11 cellular contexts compared by ENCODE assay signal in the genomic region with DNA sequence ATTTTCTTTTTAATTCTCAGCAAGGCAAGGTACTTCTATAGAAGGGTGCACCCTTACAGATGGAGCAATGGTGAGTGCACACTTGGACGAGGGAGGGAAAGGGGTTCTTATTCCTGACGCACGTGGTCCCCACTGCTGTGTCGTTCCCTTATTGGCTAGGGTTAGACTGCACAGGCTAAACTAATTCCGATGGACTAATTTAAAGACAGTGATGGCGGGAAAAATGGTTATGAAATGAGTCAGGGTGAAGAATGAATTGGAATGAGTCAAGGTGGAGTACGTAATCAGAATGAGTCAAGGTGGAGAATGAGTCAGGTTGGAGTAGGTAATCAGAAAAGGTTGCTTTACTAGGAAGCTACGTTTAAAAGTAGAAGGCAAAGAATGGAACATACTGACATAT. TPM values are rescaled to one million over a fixed set of nuclear protein-coding genes. Genes with fewer than 3 reads are reported as not detected.
DNase-seq lines count a peak whose midpoint lies in the region; ATAC-seq, FAIRE-seq and TF ChIP-seq lines count a peak whose summit lies in the region.
"Had no signal": no experiment of that assay in that cellular context is flagged by ENCODE, and none has a peak within 500 bp of the region (broad histone marks: within the 10 kb centered on the region; RNA-seq: fewer than 3 reads in every experiment).

No MANE protein-coding gene starts in this region.

- peaks cover 31% of the 10 kb centered on the region for H3K4me1 Mint-ChIP-seq in WTC11

- H3K27me3 ChIP-seq in PC-9 (ENCODE audit: insufficient read depth, low read depth) (no peaks in the 10 kb centered on the region), GM12878 (replicated peaks in 1 of 2; ENCODE audit: control insufficient read depth in 2 of 2, insufficient read depth in 2 of 2, low read length in 1 of 2) (no peaks in the 10 kb centered on the region), trophoblast cell (ENCODE audit: insufficient read depth, low read length) (no peaks in the 10 kb centered on the region)

- in situ Hi-C loops in GM12878 (cut with MboI) = no loop called here

- no peak overlapping the region for H3K4ac ChIP-seq in trophoblast cell (ENCODE audit: low read depth, low read length)

- peak overlapping the region; percentile 75 for H2BK12ac ChIP-seq in trophoblast cell (ENCODE audit: low read length)

- H4K20me1 ChIP-seq in PC-9 (ENCODE audit: insufficient read depth) = peaks cover 22% of the 10 kb centered on the region
- no peaks in the 10 kb centered on the region for H4K20me1 ChIP-seq in GM12878 (ENCODE audit: control insufficient read depth, insufficient read depth)

- peak overlapping the region; percentile 69 for H3K27ac ChIP-seq in PC-9
- H3K27ac ChIP-seq in GM12878 (ENCODE audit: control insufficient read depth, insufficient read depth) = no peak overlapping the region; the same call in 1 of the 2 replicates
- H3K27ac ChIP-seq in trophoblast cell (ENCODE audit: low read depth, low read length) = no peak overlapping the region

- peaks cover 3% of the 10 kb centered on the region; the same call in 1 of the 2 replicates for H3K27me3 Mint-ChIP-seq in WTC11 (ENCODE audit: low read depth)

- H3K9me2 ChIP-seq in PC-9 (ENCODE audit: insufficient read depth) = no peaks in the 10 kb centered on the region

- H3K9me3 ChIP-seq in PC-9 (ENCODE audit: insufficient read depth, low read depth) (peaks cover 6% of the 10 kb centered on the region; the same call in 1 of the 2 replicates), GM12878 (replicated peaks; ENCODE audit: control insufficient read depth, insufficient read depth, low read length) (no peaks in the 10 kb centered on the region; the same call in 1 of the 3 replicates), trophoblast cell (ENCODE audit: insufficient read depth, low read depth, low read length) (no peaks in the 10 kb centered on the region)
- H3K9me3 ChIP-seq: lower lobe of right lung had no signal

- peaks cover 10% of the 10 kb centered on the region for H3K36me3 Mint-ChIP-seq in WTC11

- H3K27ac Mint-ChIP-seq in WTC11 = no peak overlapping the region

- SMC1A ChIA-PET in GM12878 (lab: Charles Lee; ENCODE audit: uncharacterized antibody, unreplicated experiment) = no interaction called here

- no peak overlapping the region for H3K23ac ChIP-seq in trophoblast cell (ENCODE audit: low read length)

- H3K4me3 Mint-ChIP-seq in WTC11 = no peak overlapping the region

- H3K4me1 ChIP-seq in PC-9 (replicated peaks; ENCODE audit: insufficient read depth) (peaks cover 46% of the 10 kb centered on the region), GM12878 (ENCODE audit: control insufficient read depth, insufficient read depth, low read length) (peaks cover 6% of the 10 kb centered on the region), trophoblast cell (ENCODE audit: control insufficient read depth in 1 of 2, insufficient read depth in 2 of 2, low read length in 2 of 2) (peaks cover 5 to 7% of the 10 kb centered on the region in 2 experiments)

- peaks cover 29% of the 10 kb centered on the region for H3K79me2 ChIP-seq in PC-9 (ENCODE audit: low read depth)
- H3K79me2 ChIP-seq in GM12878 (ENCODE audit: control insufficient read depth, insufficient read depth, low read length) = peaks cover 30% of the 10 kb centered on the region
- peaks cover 16% of the 10 kb centered on the region for H3K79me2 ChIP-seq in trophoblast cell (ENCODE audit: control insufficient read depth, insufficient read depth, low read length, poor library complexity)

- FAIRE-seq in GM12892 (lab: Jason Lieb, UNC) (peak; percentile 5), GM12878 (lab: Jason Lieb, UNC) (no peak)
- FAIRE-seq: GM19239 had no signal

- POLR2A ChIA-PET in PC-9 (lab: Charles Lee; ENCODE audit: unreplicated experiment) (interaction anchor here (0.6 to 0.7 kb wide), 4 partner anchors 12 to 287 kb away, joined by 3 to 15 read pairs (median 4); a partner anchor contains a TSS), GM12878 (lab: Charles Lee) (interaction anchor here (0.5 to 1.1 kb wide), 6 partner anchors 12 to 273 kb away, joined by 3 to 4 read pairs (median 3); no protein-coding TSS in a partner anchor), WTC11 (lab: Charles Lee) (no interaction called here)

- no peak overlapping the region for H2BK120ac ChIP-seq in trophoblast cell (ENCODE audit: insufficient read depth, low read length, poor library complexity)

- H3K14ac ChIP-seq in trophoblast cell (ENCODE audit: low read length) = no peak overlapping the region

- intact Hi-C loops in PC-9 (cut with micrococcal nuclease; ENCODE audit: unreplicated experiment) = loop anchor here (10.0 kb wide), 1 partner anchor 200 kb away; a partner anchor contains a TSS
- intact Hi-C loops in GM12878 (cut with micrococcal nuclease; ENCODE audit: unreplicated experiment) = no loop called here

- RAD21 ChIA-PET in GM12878 (lab: Charles Lee; ENCODE audit: unreplicated experiment) = interaction anchor here (0.6 to 0.8 kb wide), 3 partner anchors 9 to 169 kb away, joined by 3 to 4 read pairs (median 3); no protein-coding TSS in a partner anchor

- H3K9ac ChIP-seq in GM12878 (ENCODE audit: control insufficient read depth, insufficient read depth, low read length) (no peak overlapping the region), trophoblast cell (ENCODE audit: low read length) (no peak overlapping the region)

- H2AK5ac ChIP-seq in trophoblast cell (ENCODE audit: low read length) = no peak overlapping the region

- no peak for TF ChIP-seq RAD21 in GM12878 (IDR thresholded peaks at IDR 0.05; ENCODE audit: insufficient read depth, low read depth, low read length)

- no peak overlapping the region for H4K12ac ChIP-seq in trophoblast cell (ENCODE audit: low read depth, low read length)

- BruUV-seq in PC-9 (replicated peaks; lab: Mats Ljungman, UMichigan) = no TSS peak
- BruUV-seq in GM12878 (replicated peaks; lab: Mats Ljungman, UMichigan) = no TSS peak

- H2BK5ac ChIP-seq in trophoblast cell (ENCODE audit: low read depth, low read length, poor library complexity) = peak overlapping the region; percentile 35

- ATAC-seq in GM12878 = no peak
- ATAC-seq in WTC11 = no peak
- ATAC-seq: lower lobe of right lung had no signal

- TF ChIP-seq POLR2A in GM12892 (IDR thresholded peaks at IDR 0.05; ENCODE audit: low read depth, low read length) (no peak), GM12878 (IDR thresholded peaks at IDR 0.05; ENCODE audit: low read depth, low read length) (no peak)

- peaks cover 12% of the 10 kb centered on the region; the same call in 1 of the 2 replicates for H3K36me3 ChIP-seq in PC-9 (ENCODE audit: low read depth)
- H3K36me3 ChIP-seq in GM12878 (ENCODE audit: control insufficient read depth in 2 of 2, insufficient read depth in 2 of 2, low read length in 1 of 2) = no peaks in the 10 kb centered on the region; a peak in 1 of 4 replicates
- no peaks in the 10 kb centered on the region for H3K36me3 ChIP-seq in trophoblast cell (ENCODE audit: control insufficient read depth in 1 of 2, insufficient read depth in 2 of 2, low read length in 2 of 2)
- H3K36me3 ChIP-seq: lower lobe of right lung had no signal

- no peak overlapping the region for H4K8ac ChIP-seq in trophoblast cell (ENCODE audit: low read depth, low read length)

- H3K9me3 Mint-ChIP-seq in WTC11 = peaks cover 16% of the 10 kb centered on the region

- H3F3A ChIP-seq in PC-9 (ENCODE audit: insufficient read depth, low read depth) = peaks cover 27% of the 10 kb centered on the region

- TF ChIP-seq CTCF in PC-9 (conservative IDR thresholded peaks at IDR 0.05) = no peak
- TF ChIP-seq CTCF in GM12878 (IDR thresholded peaks at IDR 0.05 in 2 of 3, conservative IDR thresholded peaks at IDR 0.05 in 1 of 3; ENCODE audit: control insufficient read depth in 2 of 3, extremely low read depth in 1 of 3, insufficient read depth in 1 of 3, low read depth in 3 of 3, low read length in 3 of 3) = no peak
- TF ChIP-seq CTCF in WTC11 (IDR thresholded peaks at IDR 0.05) = no peak

- H3K18ac ChIP-seq in trophoblast cell (ENCODE audit: low read length) = no peak overlapping the region

- H3K4me3 ChIP-seq in PC-9 (peak overlapping the region; percentile 25; the same call in 1 of the 2 replicates), GM12878 (no peak overlapping the region), trophoblast cell (ENCODE audit: low read depth, low read length) (no peak overlapping the region)
- H3K4me3 ChIP-seq: lower lobe of right lung had no signal

- H3K79me1 ChIP-seq in trophoblast cell (ENCODE audit: low read length) = peaks cover 13% of the 10 kb centered on the region

- DNase-seq in GM12892 (ENCODE audit: insufficient read length) = no peak
- peak; percentile 42 to 95 for DNase-seq in PC-9
- DNase-seq in GM12878 (ENCODE audit: low read depth, low spot score) = no peak
- DNase-seq in trophoblast cell = peak; percentile 54 to 93
- DNase-seq in WTC11 (ENCODE audit: low spot score) = no peak
- no peak for DNase-seq in HuH-7.5 (ENCODE audit: low spot score)
- DNase-seq in activated gamma-delta T cell treated with Interleukin-2 at 50 U/mL for 16 hours = no peak
- no peak for DNase-seq in NCI-H1417 (lab: John Stamatoyannopoulos, UW)
- DNase-seq: lower lobe of right lung, SIG-M5 had no signal

- WGBS in GM12878 (ENCODE audit: insufficient coverage, insufficient replicate concordance, low lambda C conversion rate, missing lambda C conversion rate) = 45% methylated on average over 8 of the region's 8 CpGs
- 100% methylated on average over 1 of the region's 8 CpGs for WGBS in trophoblast cell (ENCODE audit: extremely low coverage, insufficient coverage, insufficient read length)

- H4K91ac ChIP-seq in trophoblast cell (ENCODE audit: low read depth, low read length) = no peak overlapping the region

- peak overlapping the region; percentile 72 for H3K4me2 ChIP-seq in PC-9
- H3K4me2 ChIP-seq in GM12878 (ENCODE audit: control insufficient read depth, insufficient read depth) = no peak overlapping the region
- no peak overlapping the region for H3K4me2 ChIP-seq in trophoblast cell (ENCODE audit: low read length)

- no peak overlapping the region for H2AFZ ChIP-seq in PC-9
- no peak overlapping the region; the same call in 1 of the 2 replicates for H2AFZ ChIP-seq in GM12878 (ENCODE audit: control insufficient read depth, low read depth, low read length)
- no peak overlapping the region for H2AFZ ChIP-seq in trophoblast cell (ENCODE audit: insufficient read depth, low read length, poor library complexity)

- CTCF ChIA-PET in PC-9 (lab: Charles Lee) = no interaction called here
- CTCF ChIA-PET in GM12878 (lab: Yijun Ruan, JAX) = interaction anchor here (0.9 to 2.3 kb wide), 3 partner anchors 9 to 169 kb away, joined by 3 to 11 read pairs (median 6); a partner anchor contains a TSS
- CTCF ChIA-PET in WTC11 (lab: Charles Lee) = no interaction called here

- no peak for TF ChIP-seq EP300 in GM12878 (IDR thresholded peaks at IDR 0.05; ENCODE audit: borderline replicate concordance in 1 of 2, control insufficient read depth in 1 of 2, low read depth in 2 of 2, low read length in 2 of 2)

RNA-seq across cellular contexts. Expression of a gene that starts 2.0 kb away (rescaled TPM):
- polyA plus RNA-seq in GM12892 (2012; ENCODE audit: missing spikeins) = 68.2 TPM
- total RNA-seq in PC-9 (2021) (152 and 189 TPM in 2 replicates), GM12878 (2014; rRNA removed) (62.5 and 76.2 TPM in 2 replicates), GM12878 (2014; rRNA removed; fragmentation: Illumina TruSeq; extraction: Trizol) (123 and 137 TPM in 2 replicates), GM12878 (2021) (131 and 142 TPM in 2 replicates), WTC11 (2021) (176 to 199 TPM (median 178 TPM) in 3 replicates)
- total RNA-seq in GM12878 (2013; cell fraction: nucleolus; rRNA removed) = 281 and 289 TPM in 2 replicates
- polyA plus RNA-seq in GM12878 (2011; ENCODE audit: low read depth) = 24.3 TPM
- polyA plus RNA-seq in GM12878 (2011; rRNA removed) (193 and 302 TPM in 2 replicates), GM12878 (2014; fragmentation: Illumina TruSeq; extraction: Trizol) (185 and 250 TPM in 2 replicates), GM12878 (2014; fragmentation: Nextera tagmentation; extraction: Ambion mirVana) (10 to 100 TPM; 74.9 to 94.1 TPM), GM12878 (2014; rRNA removed) (103 and 140 TPM in 2 replicates), GM12878 (2016; fragmentation: Nextera tagmentation; extraction: Ambion mirVana) (10 to 100 TPM; 24.0 to 26.8 TPM)
- polyA plus RNA-seq in GM12878 (2011; cell fraction: cytosol; rRNA removed) = 64.6 and 75.4 TPM in 2 replicates
- polyA plus RNA-seq in GM12878 (2011; cell fraction: nucleus; rRNA removed) = 182 and 213 TPM in 2 replicates
- 38.9 and 82.7 TPM in 2 replicates for polyA plus RNA-seq in GM12878 (2012)
- polyA minus RNA-seq in GM12878 (2011; rRNA and poly(A)+ RNA removed) = 159 and 212 TPM in 2 replicates
- polyA minus RNA-seq in GM12878 (2011; cell fraction: cytosol; rRNA and poly(A)+ RNA removed) = 62.0 and 67.2 TPM in 2 replicates
- 134 and 186 TPM in 2 replicates for polyA minus RNA-seq in GM12878 (2011; cell fraction: nucleus; rRNA and poly(A)+ RNA removed)
- 199 and 205 TPM in 2 replicates for polyA plus RNA-seq in trophoblast cell (2013)

Comparison
In these comparisons a context has a peak if more than half of its experiments do, and no peak if none do; other contexts are left out.
1. DNase-seq: peak in PC-9 (2 of 2) and trophoblast cell (2 of 2); none in GM12892 (single experiment), GM12878 (single experiment), WTC11 (single experiment), HuH-7.5 (single experiment), activated gamma-delta T cell treated with Interleukin-2 at 50 U/mL for 16 hours (single experiment) and NCI-H1417 (0 of 3).